ENCODE assay signal across 1 cellular context in genomic region chr12:32120419-32120818, GRCh38.
TF ChIP-seq lines count a peak whose summit lies in the region.

No MANE protein-coding gene starts in this region.

TF ChIP-seq in HepG2, 621 proteins besides CTCF, POLR2A, EP300 and RAD21:
- TF ChIP-seq ZNF530 (CRISPR knock-in tag; IDR thresholded peaks at IDR 0.05; ENCODE audit: low read depth) (no peak), ZNF790 (CRISPR knock-in tag; IDR thresholded peaks at IDR 0.05; ENCODE audit: borderline replicate concordance) (no peak), MAFF (IDR thresholded peaks at IDR 0.05; ENCODE audit: low read depth, low read length) (peak; percentile 23; the same call in 1 of the 2 replicates), GFI1 (CRISPR knock-in tag; IDR thresholded peaks at IDR 0.05; ENCODE audit: borderline replicate concordance) (no peak), MAFK (conservative IDR thresholded peaks at IDR 0.05 in 1 of 2, IDR thresholded peaks at IDR 0.05 in 1 of 2; ENCODE audit: low read length in 2 of 2) (peak in 1 of 2 experiments; percentile 56; a peak in 2 of 4 replicates), NBN (conservative IDR thresholded peaks at IDR 0.05) (no peak), ZKSCAN1 (IDR thresholded peaks at IDR 0.05; ENCODE audit: low read length) (no peak), MXI1 (IDR thresholded peaks at IDR 0.05; ENCODE audit: borderline replicate concordance, low read depth, low read length) (no peak), HOMEZ (CRISPR knock-in tag; IDR thresholded peaks at IDR 0.05; ENCODE audit: low read depth) (no peak), RFX3 (CRISPR knock-in tag; IDR thresholded peaks at IDR 0.05) (no peak), ZNF83 (CRISPR knock-in tag; IDR thresholded peaks at IDR 0.05; ENCODE audit: borderline replicate concordance) (no peak), KDM1A (CRISPR knock-in tag; IDR thresholded peaks at IDR 0.05) (no peak), NCOA2 (CRISPR knock-in tag; IDR thresholded peaks at IDR 0.05) (no peak), GABPB1 (CRISPR knock-in tag; IDR thresholded peaks at IDR 0.05) (no peak), ZNF251 (CRISPR knock-in tag; IDR thresholded peaks at IDR 0.05) (no peak)
- TF ChIP-seq, protein P1, sequence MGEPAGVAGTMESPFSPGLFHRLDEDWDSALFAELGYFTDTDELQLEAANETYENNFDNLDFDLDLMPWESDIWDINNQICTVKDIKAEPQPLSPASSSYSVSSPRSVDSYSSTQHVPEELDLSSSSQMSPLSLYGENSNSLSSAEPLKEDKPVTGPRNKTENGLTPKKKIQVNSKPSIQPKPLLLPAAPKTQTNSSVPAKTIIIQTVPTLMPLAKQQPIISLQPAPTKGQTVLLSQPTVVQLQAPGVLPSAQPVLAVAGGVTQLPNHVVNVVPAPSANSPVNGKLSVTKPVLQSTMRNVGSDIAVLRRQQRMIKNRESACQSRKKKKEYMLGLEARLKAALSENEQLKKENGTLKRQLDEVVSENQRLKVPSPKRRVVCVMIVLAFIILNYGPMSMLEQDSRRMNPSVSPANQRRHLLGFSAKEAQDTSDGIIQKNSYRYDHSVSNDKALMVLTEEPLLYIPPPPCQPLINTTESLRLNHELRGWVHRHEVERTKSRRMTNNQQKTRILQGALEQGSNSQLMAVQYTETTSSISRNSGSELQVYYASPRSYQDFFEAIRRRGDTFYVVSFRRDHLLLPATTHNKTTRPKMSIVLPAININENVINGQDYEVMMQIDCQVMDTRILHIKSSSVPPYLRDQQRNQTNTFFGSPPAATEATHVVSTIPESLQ (CRISPR knock-in tag; conservative IDR thresholded peaks at IDR 0.05), result no peak
- TF ChIP-seq, protein P2, sequence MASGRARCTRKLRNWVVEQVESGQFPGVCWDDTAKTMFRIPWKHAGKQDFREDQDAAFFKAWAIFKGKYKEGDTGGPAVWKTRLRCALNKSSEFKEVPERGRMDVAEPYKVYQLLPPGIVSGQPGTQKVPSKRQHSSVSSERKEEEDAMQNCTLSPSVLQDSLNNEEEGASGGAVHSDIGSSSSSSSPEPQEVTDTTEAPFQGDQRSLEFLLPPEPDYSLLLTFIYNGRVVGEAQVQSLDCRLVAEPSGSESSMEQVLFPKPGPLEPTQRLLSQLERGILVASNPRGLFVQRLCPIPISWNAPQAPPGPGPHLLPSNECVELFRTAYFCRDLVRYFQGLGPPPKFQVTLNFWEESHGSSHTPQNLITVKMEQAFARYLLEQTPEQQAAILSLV (CRISPR knock-in tag; IDR thresholded peaks at IDR 0.05; ENCODE audit: borderline replicate concordance), result no peak
- TF ChIP-seq, protein P3, sequence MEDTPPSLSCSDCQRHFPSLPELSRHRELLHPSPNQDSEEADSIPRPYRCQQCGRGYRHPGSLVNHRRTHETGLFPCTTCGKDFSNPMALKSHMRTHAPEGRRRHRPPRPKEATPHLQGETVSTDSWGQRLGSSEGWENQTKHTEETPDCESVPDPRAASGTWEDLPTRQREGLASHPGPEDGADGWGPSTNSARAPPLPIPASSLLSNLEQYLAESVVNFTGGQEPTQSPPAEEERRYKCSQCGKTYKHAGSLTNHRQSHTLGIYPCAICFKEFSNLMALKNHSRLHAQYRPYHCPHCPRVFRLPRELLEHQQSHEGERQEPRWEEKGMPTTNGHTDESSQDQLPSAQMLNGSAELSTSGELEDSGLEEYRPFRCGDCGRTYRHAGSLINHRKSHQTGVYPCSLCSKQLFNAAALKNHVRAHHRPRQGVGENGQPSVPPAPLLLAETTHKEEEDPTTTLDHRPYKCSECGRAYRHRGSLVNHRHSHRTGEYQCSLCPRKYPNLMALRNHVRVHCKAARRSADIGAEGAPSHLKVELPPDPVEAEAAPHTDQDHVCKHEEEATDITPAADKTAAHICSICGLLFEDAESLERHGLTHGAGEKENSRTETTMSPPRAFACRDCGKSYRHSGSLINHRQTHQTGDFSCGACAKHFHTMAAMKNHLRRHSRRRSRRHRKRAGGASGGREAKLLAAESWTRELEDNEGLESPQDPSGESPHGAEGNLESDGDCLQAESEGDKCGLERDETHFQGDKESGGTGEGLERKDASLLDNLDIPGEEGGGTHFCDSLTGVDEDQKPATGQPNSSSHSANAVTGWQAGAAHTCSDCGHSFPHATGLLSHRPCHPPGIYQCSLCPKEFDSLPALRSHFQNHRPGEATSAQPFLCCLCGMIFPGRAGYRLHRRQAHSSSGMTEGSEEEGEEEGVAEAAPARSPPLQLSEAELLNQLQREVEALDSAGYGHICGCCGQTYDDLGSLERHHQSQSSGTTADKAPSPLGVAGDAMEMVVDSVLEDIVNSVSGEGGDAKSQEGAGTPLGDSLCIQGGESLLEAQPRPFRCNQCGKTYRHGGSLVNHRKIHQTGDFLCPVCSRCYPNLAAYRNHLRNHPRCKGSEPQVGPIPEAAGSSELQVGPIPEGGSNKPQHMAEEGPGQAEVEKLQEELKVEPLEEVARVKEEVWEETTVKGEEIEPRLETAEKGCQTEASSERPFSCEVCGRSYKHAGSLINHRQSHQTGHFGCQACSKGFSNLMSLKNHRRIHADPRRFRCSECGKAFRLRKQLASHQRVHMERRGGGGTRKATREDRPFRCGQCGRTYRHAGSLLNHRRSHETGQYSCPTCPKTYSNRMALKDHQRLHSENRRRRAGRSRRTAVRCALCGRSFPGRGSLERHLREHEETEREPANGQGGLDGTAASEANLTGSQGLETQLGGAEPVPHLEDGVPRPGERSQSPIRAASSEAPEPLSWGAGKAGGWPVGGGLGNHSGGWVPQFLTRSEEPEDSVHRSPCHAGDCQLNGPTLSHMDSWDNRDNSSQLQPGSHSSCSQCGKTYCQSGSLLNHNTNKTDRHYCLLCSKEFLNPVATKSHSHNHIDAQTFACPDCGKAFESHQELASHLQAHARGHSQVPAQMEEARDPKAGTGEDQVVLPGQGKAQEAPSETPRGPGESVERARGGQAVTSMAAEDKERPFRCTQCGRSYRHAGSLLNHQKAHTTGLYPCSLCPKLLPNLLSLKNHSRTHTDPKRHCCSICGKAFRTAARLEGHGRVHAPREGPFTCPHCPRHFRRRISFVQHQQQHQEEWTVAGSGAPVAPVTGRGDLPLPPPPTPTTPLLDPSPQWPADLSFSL (CRISPR knock-in tag; IDR thresholded peaks at IDR 0.05), result no peak
TF ChIP-seq in HepG2: peak in this region for 2.
